ENCODE assay signal across 17 cellular contexts in the genomic region with DNA sequence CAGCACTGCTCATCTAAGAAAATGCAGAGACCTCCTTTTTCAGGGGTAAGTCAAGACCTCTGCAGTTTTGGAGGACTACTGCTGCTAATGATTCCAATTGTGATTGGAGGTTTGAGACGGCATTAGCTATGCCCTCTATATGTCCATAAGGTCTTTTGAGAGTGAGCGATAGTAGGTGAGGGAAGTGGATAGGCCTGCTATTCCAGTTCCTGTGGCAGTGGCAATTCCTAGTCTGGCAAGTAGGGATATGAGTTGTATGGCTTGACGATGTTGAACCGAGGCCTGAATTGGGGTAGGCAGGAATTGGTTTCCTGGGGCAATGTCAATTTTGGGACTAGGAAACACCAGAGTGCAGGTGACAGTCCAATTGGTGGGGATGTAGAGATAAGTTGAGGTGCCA.
"Had no signal": no experiment of that assay in that cellular context is flagged by ENCODE, and none has a peak within 500 bp of the region (broad histone marks: within the 10 kb centered on the region; RNA-seq: fewer than 3 reads in every experiment).

No MANE protein-coding gene starts in this region.

- H3K36me3 Mint-ChIP-seq: activated naive CD8-positive, alpha-beta T cell treated with anti-CD3 and anti-CD28 coated beads for 36 hours; naive thymus-derived CD8-positive, alpha-beta T cell; T-cell had no signal

- H3K4me1 ChIP-seq: lower lobe of right lung, sigmoid colon, thyroid gland, upper lobe of right lung had no signal

- H3K27ac Mint-ChIP-seq: activated naive CD8-positive, alpha-beta T cell treated with anti-CD3 and anti-CD28 coated beads for 36 hours; progenitor cell of endocrine pancreas had no signal

- H3K4me2 ChIP-seq: smooth muscle cell had no signal

- DNase-seq: activated naive CD8-positive, alpha-beta T cell treated with anti-CD3 and anti-CD28 coated beads for 36 hours; activated T-cell treated with anti-CD3 and anti-CD28 coated beads for 4 hours; foreskin fibroblast; kidney; lower lobe of right lung; naive thymus-derived CD8-positive, alpha-beta T cell; retina; sigmoid colon; stimulated activated CD4-positive, alpha-beta T cell treated with anti-CD3 and anti-CD28 coated beads, Interleukin-4, amount 100 ng/mL, for 1 hour; stimulated activated naive CD4-positive, alpha-beta T cell treated with Interleukin-2 at 50 U/mL for 16 hours; T-cell; T-helper 9 cell; thyroid gland; upper lobe of right lung had no signal

- H3K4me3 ChIP-seq: lower lobe of right lung, sigmoid colon, smooth muscle cell, thyroid gland, upper lobe of right lung had no signal

- H3K36me3 ChIP-seq: lower lobe of right lung, sigmoid colon, thyroid gland, upper lobe of right lung had no signal

- H3K27me3 ChIP-seq: sigmoid colon, thyroid gland, upper lobe of right lung had no signal

- H3K4me1 Mint-ChIP-seq: activated naive CD8-positive, alpha-beta T cell treated with anti-CD3 and anti-CD28 coated beads for 36 hours; central memory CD8-positive, alpha-beta T cell; T-cell had no signal

- H3K27ac ChIP-seq: lower lobe of right lung, sigmoid colon, thyroid gland, upper lobe of right lung had no signal

- ATAC-seq: lower lobe of right lung; naive thymus-derived CD8-positive, alpha-beta T cell; upper lobe of right lung had no signal

- H3K9me3 ChIP-seq: lower lobe of right lung, sigmoid colon, thyroid gland, upper lobe of right lung had no signal

- H3K4me3 Mint-ChIP-seq: activated naive CD8-positive, alpha-beta T cell treated with anti-CD3 and anti-CD28 coated beads for 36 hours; central memory CD8-positive, alpha-beta T cell had no signal

- H3K27me3 Mint-ChIP-seq: activated naive CD8-positive, alpha-beta T cell treated with anti-CD3 and anti-CD28 coated beads for 36 hours; central memory CD8-positive, alpha-beta T cell; T-cell had no signal
